ENCODE assay signal across 22 cellular contexts in genomic region chr7:157043745-157044144, GRCh38. TPM values are rescaled to one million over a fixed set of nuclear protein-coding genes. Genes with fewer than 3 reads are reported as not detected.
DNase-seq lines count a peak whose midpoint lies in the region; ATAC-seq and TF ChIP-seq lines count a peak whose summit lies in the region.
"Had no signal": no experiment of that assay in that cellular context is flagged by ENCODE, and none has a peak within 500 bp of the region (broad histone marks: within the 10 kb centered on the region; RNA-seq: fewer than 3 reads in every experiment).

No MANE protein-coding gene starts in this region.

- H3K9me3 Mint-ChIP-seq in activated naive CD8-positive, alpha-beta T cell treated with anti-CD3 and anti-CD28 coated beads, Interleukin-2, amount 50 U/mL, for 24 hours: no peaks in the 10 kb centered on the region
- H3K9me3 Mint-ChIP-seq in CD8-positive, alpha-beta T cell: no peaks in the 10 kb centered on the region
- H3K9me3 Mint-ChIP-seq: activated naive CD8-positive, alpha-beta T cell treated with anti-CD3 and anti-CD28 coated beads, Interleukin-2, amount 10 ng/mL, durations not matched to agents 7 days and 5 days; mesothelial cell of epicardium; stimulated activated naive B cell treated with anti-CD40 and anti-IgM and Interleukin-4, amounts not matched to agents 10 μg/mL and 1 μg/mL and 100 μg/mL, for 72 hours; type B pancreatic cell had no signal

- H3K9me3 ChIP-seq in adipocyte (ENCODE audit: control insufficient read depth, low read length): no peaks in the 10 kb centered on the region
- no peaks in the 10 kb centered on the region for H3K9me3 ChIP-seq in left lung
- no peaks in the 10 kb centered on the region for H3K9me3 ChIP-seq in CD8-positive, alpha-beta T cell (ENCODE audit: low read length)
- H3K9me3 ChIP-seq: heart left ventricle had no signal

- no peak overlapping the region for H3K9ac ChIP-seq in adipocyte (ENCODE audit: low read length)

- H3K36me3 ChIP-seq in adipocyte (ENCODE audit: control insufficient read depth, insufficient read depth, low read length, severe bottlenecking): no peaks in the 10 kb centered on the region
- no peaks in the 10 kb centered on the region for H3K36me3 ChIP-seq in left lung
- no peaks in the 10 kb centered on the region for H3K36me3 ChIP-seq in CD8-positive, alpha-beta T cell (ENCODE audit: insufficient read depth, low read length)
- H3K36me3 ChIP-seq: heart left ventricle, spleen had no signal

- H3K4me3 ChIP-seq in AG04449 (ENCODE audit: low read depth, low read length): no peak overlapping the region
- peak overlapping the region; percentile 40 for H3K4me3 ChIP-seq in adipocyte (ENCODE audit: low read length)
- H3K4me3 ChIP-seq in left lung: no peak overlapping the region
- no peak overlapping the region for H3K4me3 ChIP-seq in CD8-positive, alpha-beta T cell (ENCODE audit: low read depth, low read length)
- H3K4me3 ChIP-seq: heart left ventricle, SK-N-MC, spleen had no signal

- H3K27ac Mint-ChIP-seq in activated naive CD8-positive, alpha-beta T cell treated with anti-CD3 and anti-CD28 coated beads, Interleukin-2, amount 50 U/mL, for 24 hours: no peak overlapping the region
- no peak overlapping the region for H3K27ac Mint-ChIP-seq in CD8-positive, alpha-beta T cell
- H3K27ac Mint-ChIP-seq: activated naive CD8-positive, alpha-beta T cell treated with anti-CD3 and anti-CD28 coated beads, Interleukin-2, amount 10 ng/mL, durations not matched to agents 7 days and 5 days; mesothelial cell of epicardium; stimulated activated naive B cell treated with anti-CD40 and anti-IgM and Interleukin-4, amounts not matched to agents 10 μg/mL and 1 μg/mL and 100 μg/mL, for 72 hours; type B pancreatic cell had no signal

- H3K4me1 ChIP-seq in adipocyte (ENCODE audit: control insufficient read depth, insufficient read depth, low read length) (peaks cover 12% of the 10 kb centered on the region), left lung (no peaks in the 10 kb centered on the region)
- H3K4me1 ChIP-seq in CD8-positive, alpha-beta T cell (ENCODE audit: insufficient read depth, low read length): no peaks in the 10 kb centered on the region
- H3K4me1 ChIP-seq: heart left ventricle, spleen had no signal

- H3K36me3 Mint-ChIP-seq in activated naive CD8-positive, alpha-beta T cell treated with anti-CD3 and anti-CD28 coated beads, Interleukin-2, amount 50 U/mL, for 24 hours (ENCODE audit: low read depth): no peaks in the 10 kb centered on the region
- H3K36me3 Mint-ChIP-seq in CD8-positive, alpha-beta T cell: no peaks in the 10 kb centered on the region
- H3K36me3 Mint-ChIP-seq: activated naive CD8-positive, alpha-beta T cell treated with anti-CD3 and anti-CD28 coated beads, Interleukin-2, amount 10 ng/mL, durations not matched to agents 7 days and 5 days; mesothelial cell of epicardium; stimulated activated naive B cell treated with anti-CD40 and anti-IgM and Interleukin-4, amounts not matched to agents 10 μg/mL and 1 μg/mL and 100 μg/mL, for 72 hours; type B pancreatic cell had no signal

- H3K27me3 ChIP-seq in adipocyte (replicated peaks; ENCODE audit: control insufficient read depth, insufficient read depth, low read length) (peaks cover 19% of the 10 kb centered on the region), left lung (peaks cover 0 to 60% of the 10 kb centered on the region in 2 donors)
- H3K27me3 ChIP-seq in CD8-positive, alpha-beta T cell (ENCODE audit: insufficient read depth, low read length): no peaks in the 10 kb centered on the region

- H3K27me3 Mint-ChIP-seq in activated naive CD8-positive, alpha-beta T cell treated with anti-CD3 and anti-CD28 coated beads, Interleukin-2, amount 50 U/mL, for 24 hours: peaks cover 2% of the 10 kb centered on the region
- peaks cover 6% of the 10 kb centered on the region for H3K27me3 Mint-ChIP-seq in CD8-positive, alpha-beta T cell (ENCODE audit: low read depth)
- H3K27me3 Mint-ChIP-seq: activated naive CD8-positive, alpha-beta T cell treated with anti-CD3 and anti-CD28 coated beads, Interleukin-2, amount 10 ng/mL, durations not matched to agents 7 days and 5 days had no signal

- H3K4me1 Mint-ChIP-seq in activated naive CD8-positive, alpha-beta T cell treated with anti-CD3 and anti-CD28 coated beads, Interleukin-2, amount 50 U/mL, for 24 hours: no peaks in the 10 kb centered on the region
- H3K4me1 Mint-ChIP-seq in CD8-positive, alpha-beta T cell (ENCODE audit: low read depth): no peaks in the 10 kb centered on the region
- H3K4me1 Mint-ChIP-seq: activated naive CD8-positive, alpha-beta T cell treated with anti-CD3 and anti-CD28 coated beads, Interleukin-2, amount 10 ng/mL, durations not matched to agents 7 days and 5 days; mesothelial cell of epicardium; stimulated activated naive B cell treated with anti-CD40 and anti-IgM and Interleukin-4, amounts not matched to agents 10 μg/mL and 1 μg/mL and 100 μg/mL, for 72 hours had no signal

- intact Hi-C loops in left lung (cut with DNase I): no loop called here
- intact Hi-C loops in CD8-positive, alpha-beta T cell (cut with DNase I, micrococcal nuclease): no loop called here

- POLR2A ChIA-PET in AG04449 (lab: Yijun Ruan, JAX): no interaction called here
- POLR2A ChIA-PET in CD8-positive, alpha-beta T cell (lab: Charles Lee): no interaction called here

- H3K4me3 Mint-ChIP-seq in activated naive CD8-positive, alpha-beta T cell treated with anti-CD3 and anti-CD28 coated beads, Interleukin-2, amount 50 U/mL, for 24 hours: no peak overlapping the region
- H3K4me3 Mint-ChIP-seq in CD8-positive, alpha-beta T cell: no peak overlapping the region
- H3K4me3 Mint-ChIP-seq: activated naive CD8-positive, alpha-beta T cell treated with anti-CD3 and anti-CD28 coated beads, Interleukin-2, amount 10 ng/mL, durations not matched to agents 7 days and 5 days; mesothelial cell of epicardium; stimulated activated naive B cell treated with anti-CD40 and anti-IgM and Interleukin-4, amounts not matched to agents 10 μg/mL and 1 μg/mL and 100 μg/mL, for 72 hours; type B pancreatic cell had no signal

- H3K27ac ChIP-seq in left lung: no peak overlapping the region
- no peak overlapping the region for H3K27ac ChIP-seq in CD8-positive, alpha-beta T cell (ENCODE audit: low read depth, low read length)
- H3K27ac ChIP-seq: heart left ventricle, SK-N-MC, spleen had no signal

- ATAC-seq in left lung: peak; percentile 54
- no peak for ATAC-seq in activated naive CD8-positive, alpha-beta T cell treated with anti-CD3 and anti-CD28 coated beads, Interleukin-2, amount 50 U/mL, for 24 hours
- no peak for ATAC-seq in CD8-positive, alpha-beta T cell
- no peak for ATAC-seq in HG03175 (IDR thresholded peaks at IDR 0.05; ENCODE audit: unreplicated experiment)
- ATAC-seq: heart left ventricle; stimulated activated naive B cell treated with anti-CD40 and anti-IgM and Interleukin-4, amounts not matched to agents 10 μg/mL and 1 μg/mL and 100 μg/mL, for 72 hours had no signal

- CTCF ChIA-PET in AG04449 (lab: Yijun Ruan, JAX): interaction anchor here (1.2 kb wide), 1 partner anchor 72 kb away, joined by 4 read pairs; no protein-coding TSS in a partner anchor
- CTCF ChIA-PET in CD8-positive, alpha-beta T cell (lab: Charles Lee): no interaction called here

- DNase-seq in AG04449 (ENCODE audit: low read depth, low spot score): peak; percentile 33
- peak; percentile 40 for DNase-seq in GOT3 (lab: John Stamatoyannopoulos, UW)
- no peak for DNase-seq in adipocyte (ENCODE audit: low read depth)
- DNase-seq in left lung: no peak
- DNase-seq in NCI-H2107 treated with DMSO at 0.1 percent for 48 hours (lab: John Stamatoyannopoulos, UW; ENCODE audit: unreplicated experiment): no peak
- no peak for DNase-seq in activated naive CD8-positive, alpha-beta T cell treated with anti-CD3 and anti-CD28 coated beads, Interleukin-2, amount 50 U/mL, for 24 hours
- DNase-seq in CD8-positive, alpha-beta T cell: no peak
- DNase-seq: activated CD4-positive, alpha-beta T cell treated with anti-CD3 and anti-CD28 coated beads, Interleukin-2, amount 50 U/mL, for 4 hours; activated naive CD8-positive, alpha-beta T cell treated with anti-CD3 and anti-CD28 coated beads, Interleukin-2, amount 10 ng/mL, durations not matched to agents 7 days and 5 days; activated T-cell treated with anti-CD3 and anti-CD28 coated beads, Interleukin-2, amount 50 U/mL, for 48 hours; heart left ventricle; KG1; kidney; NCI-H1436 treated with DMSO at 0.1 percent for 48 hours; NCI-H345; occipital lobe; spleen; stimulated activated naive B cell treated with anti-CD40 and anti-IgM and Interleukin-4, amounts not matched to agents 10 μg/mL and 1 μg/mL and 100 μg/mL, for 72 hours had no signal

- no peak for TF ChIP-seq CTCF in AG04449 (IDR thresholded peaks at IDR 0.05; ENCODE audit: insufficient read depth, low read length, missing control alignments)
- no peak for TF ChIP-seq CTCF in left lung (IDR thresholded peaks at IDR 0.05)
- no peak for TF ChIP-seq CTCF in CD8-positive, alpha-beta T cell (IDR thresholded peaks at IDR 0.05)

RNA-seq across cellular contexts. Expression of gene MNX1, which starts 33.3 kb away (rescaled TPM):
- under 1 TPM in 1 of 2 donors, not detected in 1; 0.26 TPM for total RNA-seq in left lung
- total RNA-seq in CD8-positive, alpha-beta T cell: not detected
- total RNA-seq: activated naive CD8-positive, alpha-beta T cell treated with anti-CD3 and anti-CD28 coated beads, Interleukin-2, amount 10 ng/mL, durations not matched to agents 7 days and 5 days; heart left ventricle; mesothelial cell of epicardium; occipital lobe had no signal

Comparison
In these comparisons a context has a peak if more than half of its experiments do, and no peak if none do; other contexts are left out.
1. DNase-seq: peak in AG04449 (single experiment) and GOT3 (single experiment); none in adipocyte (single experiment), left lung (0 of 2), NCI-H2107 treated with DMSO at 0.1 percent for 48 hours (single experiment), activated naive CD8-positive, alpha-beta T cell treated with anti-CD3 and anti-CD28 coated beads, Interleukin-2, amount 50 U/mL, for 24 hours (single experiment) and CD8-positive, alpha-beta T cell (0 of 7).